In genomic region chr7:150901160-150902035, GRCh38 we compare ENCODE assay signal across 16 cellular contexts. TPM values are rescaled to one million over a fixed set of nuclear protein-coding genes. Genes with fewer than 3 reads are reported as not detected.
DNase-seq lines count a peak whose midpoint lies in the region; ATAC-seq and TF ChIP-seq lines count a peak whose summit lies in the region.
"Had no signal": no experiment of that assay in that cellular context is flagged by ENCODE, and none has a peak within 500 bp of the region (broad histone marks: within the 10 kb centered on the region; RNA-seq: fewer than 3 reads in every experiment).

No MANE protein-coding gene starts in this region.

- no peak overlapping the region for H2BK5ac ChIP-seq in neuronal stem cell (ENCODE audit: low read length)

- peak overlapping the region; percentile 51 for H2BK120ac ChIP-seq in neuronal stem cell (ENCODE audit: low read depth, low read length)

- H3K27ac ChIP-seq in DOHH2 (ENCODE audit: low read depth, low read length) (no peak overlapping the region), neuronal stem cell (replicated peaks; ENCODE audit: low read length) (no peak overlapping the region), brain microvascular endothelial cell (no peak overlapping the region)
- H3K27ac ChIP-seq: gastrocnemius medialis had no signal

- H2AFZ ChIP-seq in neuronal stem cell (ENCODE audit: low read length), result peak overlapping the region; percentile 76

- H2BK15ac ChIP-seq in neuronal stem cell (ENCODE audit: low read length), result peak overlapping the region; percentile 51

- no peak overlapping the region for H2BK12ac ChIP-seq in neuronal stem cell (ENCODE audit: low read length)

- H3K27me3 ChIP-seq in DOHH2 (ENCODE audit: control insufficient read depth, low read length) (no peaks in the 10 kb centered on the region), endocrine pancreas (ENCODE audit: control insufficient read depth, insufficient read depth, low read length) (no peaks in the 10 kb centered on the region), neuronal stem cell (ENCODE audit: control insufficient read depth in 3 of 3, insufficient read depth in 3 of 3, low read depth in 1 of 3, low read length in 3 of 3) (peaks cover 0 to 30% (median 0%) of the 10 kb centered on the region in 3 experiments), brain microvascular endothelial cell (replicated peaks) (peaks cover 10% of the 10 kb centered on the region)

- DNase-seq in NCI-H2171 treated with DMSO at 0.1 percent for 48 hours (lab: John Stamatoyannopoulos, UW), result peak; percentile 93
- DNase-seq in neuronal stem cell (ENCODE audit: low spot score), result no peak
- no peak for DNase-seq in brain microvascular endothelial cell
- no peak for DNase-seq in stimulated activated CD4-positive, alpha-beta T cell treated with anti-CD3 and anti-CD28 coated beads, Interleukin-4, amount 100 ng/mL, for 24 hours
- no peak for DNase-seq in hepatic stellate cell (ENCODE audit: low spot score)
- DNase-seq: activated CD4-positive, alpha-beta T cell treated with anti-CD3 and anti-CD28 coated beads, Interleukin-2, amount 50 U/mL, for 48 hours; CD4-positive, alpha-beta memory T cell; dermis blood vessel endothelial cell; gastrocnemius medialis; NCI-H510A treated with DMSO at 0.1 percent for 48 hours; stimulated activated naive CD8-positive, alpha-beta T cell treated with anti-CD3 and anti-CD28 coated beads, Interleukin-15, amount 100 ng/mL, for 72 hours had no signal

- H3K18ac ChIP-seq in neuronal stem cell (ENCODE audit: low read length), result peak overlapping the region; percentile 60

- no peak for ATAC-seq in GM21576 (IDR thresholded peaks at IDR 0.05; ENCODE audit: unreplicated experiment)
- ATAC-seq: activated naive CD4-positive, alpha-beta T cell treated with anti-CD3 and anti-CD28 coated beads, Interleukin-2, amount 50 U/mL, for 72 hours; gastrocnemius medialis; GM12878; stimulated activated naive CD8-positive, alpha-beta T cell treated with anti-CD3 and anti-CD28 coated beads, Interleukin-15, amount 100 ng/mL, for 72 hours had no signal

- peak overlapping the region; percentile 49 for H3K14ac ChIP-seq in neuronal stem cell (ENCODE audit: low read length)

- H4K8ac ChIP-seq in neuronal stem cell (ENCODE audit: low read depth, low read length), result no peak overlapping the region

- H4K20me1 ChIP-seq in DOHH2 (ENCODE audit: control insufficient read depth, insufficient read depth, low read depth, low read length), result no peaks in the 10 kb centered on the region

- H4K91ac ChIP-seq in neuronal stem cell (ENCODE audit: low read depth, low read length, poor library complexity), result no peak overlapping the region

- H3K4me2 ChIP-seq in DOHH2 (ENCODE audit: low read length) (peak overlapping the region; percentile 3; the same call in 1 of the 2 replicates), neuronal stem cell (ENCODE audit: insufficient read depth, low read length, poor library complexity, severe bottlenecking) (no peak overlapping the region)

- H3F3A ChIP-seq in DOHH2 (ENCODE audit: control insufficient read depth, insufficient read depth), result peaks cover 4% of the 10 kb centered on the region

- H3K4me1 ChIP-seq in DOHH2 (ENCODE audit: control insufficient read depth, low read length), result peaks cover 63% of the 10 kb centered on the region
- H3K4me1 ChIP-seq in endocrine pancreas (ENCODE audit: control insufficient read depth, insufficient read depth, low read length), result peaks cover 10% of the 10 kb centered on the region
- peaks cover 0 to 8% of the 10 kb centered on the region in 2 donors for H3K4me1 ChIP-seq in neuronal stem cell (ENCODE audit: control insufficient read depth in 2 of 2, insufficient read depth in 1 of 2, low read depth in 1 of 2, low read length in 2 of 2)

- H3K9me3 ChIP-seq in DOHH2 (ENCODE audit: control insufficient read depth, insufficient read depth, low read length), result no peaks in the 10 kb centered on the region
- no peaks in the 10 kb centered on the region for H3K9me3 ChIP-seq in endocrine pancreas (ENCODE audit: control insufficient read depth, low read length)
- no peaks in the 10 kb centered on the region for H3K9me3 ChIP-seq in neuronal stem cell (replicated peaks in 1 of 2; ENCODE audit: control insufficient read depth in 2 of 2, insufficient read depth in 1 of 2, low read depth in 1 of 2, low read length in 2 of 2)
- H3K9me3 ChIP-seq: gastrocnemius medialis had no signal

- no peaks in the 10 kb centered on the region for H3K79me1 ChIP-seq in neuronal stem cell (ENCODE audit: low read depth, low read length)

- no peak overlapping the region for H3K4ac ChIP-seq in neuronal stem cell (ENCODE audit: low read length)

- H3K79me2 ChIP-seq in DOHH2 (ENCODE audit: control insufficient read depth, low read length), result no peaks in the 10 kb centered on the region

- H3K9ac ChIP-seq in endocrine pancreas (ENCODE audit: control insufficient read depth, insufficient read depth, low read length) (peak overlapping the region; percentile 35), neuronal stem cell (ENCODE audit: low read depth, low read length, poor library complexity) (no peak overlapping the region)

- H3K4me3 ChIP-seq in DOHH2 (ENCODE audit: low read length) (no peak overlapping the region), endocrine pancreas (ENCODE audit: control insufficient read depth, insufficient read depth, low read length) (no peak overlapping the region), neuronal stem cell (ENCODE audit: low read length in 2 of 2) (no peak overlapping the region), brain microvascular endothelial cell (ENCODE audit: low read depth, low read length) (no peak overlapping the region)
- H3K4me3 ChIP-seq: gastrocnemius medialis, GM12878 had no signal

- TF ChIP-seq CTCF in DOHH2 (IDR thresholded peaks at IDR 0.05; ENCODE audit: low read depth, low read length, poor library complexity, severe bottlenecking) (no peak), brain microvascular endothelial cell (IDR thresholded peaks at IDR 0.05; ENCODE audit: low read depth, low read length, missing control alignments) (no peak)

- WGBS in neuronal stem cell (ENCODE audit: extremely low coverage in 2 of 2, insufficient read length in 2 of 2, insufficient replicate concordance in 1 of 2), 2 donors, result no CpG with 5 or more reads among the region's 15 CpGs

- H3K36me3 ChIP-seq in DOHH2 (ENCODE audit: control insufficient read depth, low read length), result no peaks in the 10 kb centered on the region
- H3K36me3 ChIP-seq in endocrine pancreas (ENCODE audit: control insufficient read depth, insufficient read depth, low read length), result no peaks in the 10 kb centered on the region
- H3K36me3 ChIP-seq in neuronal stem cell (replicated peaks in 1 of 2; ENCODE audit: control insufficient read depth in 2 of 2, insufficient read depth in 2 of 2, low read length in 2 of 2), result no peaks in the 10 kb centered on the region
- H3K36me3 ChIP-seq in brain microvascular endothelial cell (replicated peaks), result no peaks in the 10 kb centered on the region
- H3K36me3 ChIP-seq: gastrocnemius medialis had no signal

- in situ Hi-C loops in brain microvascular endothelial cell (cut with HindIII; ENCODE audit: low pct_ligation_motif_present, low sequenced_read_pairs), result no loop called here

- peak overlapping the region; percentile 40 for H2AK5ac ChIP-seq in neuronal stem cell (ENCODE audit: low read depth, low read length)

- no peaks in the 10 kb centered on the region for H3K9me2 ChIP-seq in DOHH2 (replicated peaks; ENCODE audit: control insufficient read depth, low read length)

- H3K23ac ChIP-seq in neuronal stem cell (ENCODE audit: low read depth, low read length, poor library complexity), result no peak overlapping the region

RNA-seq across cellular contexts. Expression of gene AOC1, which starts 49.1 kb away (rescaled TPM):
- polyA plus RNA-seq in neuronal stem cell (2013, experiment 1 of 2), result not detected
- not detected for polyA plus RNA-seq in neuronal stem cell (2013, experiment 2 of 2)
- polyA plus RNA-seq: CD4-positive, alpha-beta memory T cell had no signal
